19 cellular contexts compared by ENCODE assay signal in the genomic region with DNA sequence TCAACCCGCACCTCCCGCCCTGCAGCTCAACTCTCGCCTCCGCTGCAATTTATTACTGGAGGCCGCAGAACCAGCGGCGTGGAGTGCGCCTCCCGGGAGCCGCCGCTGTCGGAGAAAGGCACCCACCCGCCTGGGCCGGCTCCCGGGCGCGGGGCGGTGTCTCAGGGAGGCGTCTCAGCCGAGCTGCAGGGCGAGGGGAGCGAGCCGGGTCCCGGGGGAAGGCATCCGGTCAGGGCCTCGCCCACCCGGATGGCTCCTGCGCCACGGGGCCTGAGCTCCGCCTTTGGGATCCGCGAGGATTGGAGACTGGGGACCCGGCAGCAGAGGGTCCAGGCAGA. TPM values are rescaled to one million over a fixed set of nuclear protein-coding genes. Genes with fewer than 3 reads are reported as not detected.
"Had no signal": no experiment of that assay in that cellular context is flagged by ENCODE, and none has a peak within 500 bp of the region (broad histone marks: within the 10 kb centered on the region; RNA-seq: fewer than 3 reads in every experiment).

No MANE protein-coding gene starts in this region.

- H3K4me3 Mint-ChIP-seq: activated CD4-positive, alpha-beta memory T cell treated with anti-CD3 and anti-CD28 coated beads for 36 hours; activated naive CD8-positive, alpha-beta T cell; nephron had no signal

- H3K4me1 ChIP-seq: thyroid gland had no signal

- H3K36me3 Mint-ChIP-seq: activated CD4-positive, alpha-beta memory T cell treated with anti-CD3 and anti-CD28 coated beads for 36 hours had no signal

- H3K4me1 Mint-ChIP-seq: immature natural killer cell, nephron had no signal

- H3K9me3 ChIP-seq: esophagus squamous epithelium, ovary, thyroid gland, vagina had no signal

- H3K27me3 ChIP-seq: ovary had no signal

- H3K4me3 ChIP-seq: esophagus squamous epithelium, ovary, skin epidermis, thyroid gland, vagina had no signal

- DNase-seq: activated CD4-positive, alpha-beta memory T cell treated with anti-CD3 and anti-CD28 coated beads for 36 hours; activated gamma-delta T cell; activated T-cell treated with anti-CD3 and anti-CD28 coated beads, Interleukin-2, amount 50 U/mL, for 48 hours; amygdala; esophagus squamous epithelium; foreskin melanocyte; immature natural killer cell; left cardiac atrium; ovary; T-helper 9 cell; thyroid gland had no signal

- H3K27ac Mint-ChIP-seq: activated CD4-positive, alpha-beta memory T cell treated with anti-CD3 and anti-CD28 coated beads for 36 hours; activated naive CD8-positive, alpha-beta T cell; immature natural killer cell; nephron had no signal

- H3K27ac ChIP-seq: esophagus squamous epithelium, heart right ventricle, ovary, skin epidermis, thyroid gland, vagina had no signal

- H3K36me3 ChIP-seq: esophagus squamous epithelium, heart right ventricle, ovary, thyroid gland, vagina had no signal

RNA-seq across cellular contexts. Expression of gene EIF4E1B, which starts 49.7 kb away (rescaled TPM):
- total RNA-seq: activated CD4-positive, alpha-beta memory T cell treated with anti-CD3 and anti-CD28 coated beads for 36 hours; dermis microvascular lymphatic vessel endothelial cell; esophagus squamous epithelium; heart right ventricle; left cardiac atrium; lung microvascular endothelial cell; mucosa of gallbladder; ovary; thyroid gland; vagina had no signal
- polyA plus RNA-seq: heart right ventricle, immature natural killer cell had no signal

RNA-seq across cellular contexts. Expression of gene SNCB, which starts 49.9 kb away (rescaled TPM):
- total RNA-seq: esophagus squamous epithelium, ovary, thyroid gland, vagina had no signal
- polyA plus RNA-seq: heart right ventricle had no signal
